Comparison of ENCODE assay signal across 1 cellular context in genomic region chr2:234730066-234730640, GRCh38.
A peak's percentile ranks its signal among the peaks of the same experiment; 100 is the strongest.
TF ChIP-seq lines count a peak whose summit lies in the region.

No MANE protein-coding gene starts in this region.

TF ChIP-seq in H1, 55 proteins besides CTCF, POLR2A, EP300 and RAD21:
- no peak for TF ChIP-seq SP4 (IDR thresholded peaks at IDR 0.05; ENCODE audit: low read length)
- TF ChIP-seq HDAC2 (IDR thresholded peaks at IDR 0.05; ENCODE audit: borderline replicate concordance in 1 of 2, low read depth in 2 of 2, low read length in 2 of 2), result no peak
- peak; percentile 31; the same call in 1 of the 2 replicates for TF ChIP-seq USF2 (IDR thresholded peaks at IDR 0.05; ENCODE audit: low read length)
